9 cellular contexts compared by ENCODE assay signal in the genomic region with DNA sequence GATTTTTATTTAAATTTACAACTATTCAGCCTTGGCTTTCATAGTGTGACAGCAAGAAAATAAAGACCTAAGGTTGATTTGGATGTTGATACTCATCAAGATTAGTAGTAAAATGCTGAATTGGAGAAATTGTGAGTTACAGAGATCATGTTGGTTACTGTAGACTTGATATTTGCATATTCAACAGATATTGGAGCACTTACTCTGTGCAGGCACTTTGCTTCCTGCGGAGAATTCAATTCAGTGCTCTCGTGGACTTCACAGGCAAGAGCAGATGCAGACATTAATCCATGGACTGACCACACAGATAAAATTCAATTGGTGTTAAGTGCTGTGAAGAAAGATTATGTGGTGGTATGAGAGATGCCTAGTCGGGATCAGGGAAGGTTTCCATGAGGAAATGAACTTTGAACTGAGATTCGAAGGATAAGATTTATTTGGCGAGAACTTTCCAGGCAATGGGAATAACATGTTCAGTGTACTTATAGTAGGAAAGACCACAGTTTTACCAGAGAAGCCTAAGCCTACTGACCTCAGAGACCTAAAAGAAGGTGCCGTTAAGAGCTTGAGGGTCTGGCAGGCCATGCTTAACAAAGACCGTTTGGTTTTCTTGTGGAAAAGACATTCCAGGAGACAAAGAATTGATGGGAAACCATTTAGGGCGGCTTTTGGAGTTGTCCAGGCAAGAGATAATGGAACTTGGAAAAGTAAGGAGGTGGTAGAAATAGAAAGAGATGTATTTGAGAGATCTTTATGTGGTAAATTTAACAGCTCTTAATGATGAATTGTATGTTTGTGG. TPM values are rescaled to one million over a fixed set of nuclear protein-coding genes. Genes with fewer than 3 reads are reported as not detected.
A peak's percentile ranks its signal among the peaks of the same experiment; 100 is the strongest.
DNase-seq lines count a peak whose midpoint lies in the region; ATAC-seq and TF ChIP-seq lines count a peak whose summit lies in the region.
"Had no signal": no experiment of that assay in that cellular context is flagged by ENCODE, and none has a peak within 500 bp of the region (broad histone marks: within the 10 kb centered on the region; RNA-seq: fewer than 3 reads in every experiment).

No MANE protein-coding gene starts in this region.

- ATAC-seq in activated T-helper 17 cell treated with anti-CD3 and anti-CD28 coated beads, Interleukin-2, amount 50 U/mL, for 72 hours (replicated peaks): no peak
- no peak for ATAC-seq in naive thymus-derived CD8-positive, alpha-beta T cell

- peak overlapping the region; percentile 17 for H3K27ac Mint-ChIP-seq in Calu3 (ENCODE audit: unreplicated experiment)
- peak overlapping the region; percentile 11 for H3K27ac Mint-ChIP-seq in activated T-helper 17 cell treated with anti-CD3 and anti-CD28 coated beads, Interleukin-2, amount 50 U/mL, for 72 hours
- peak overlapping the region in 7 of 10 donors; percentile 3 to 99 (median 47) for H3K27ac Mint-ChIP-seq in naive thymus-derived CD8-positive, alpha-beta T cell

- peak overlapping the region; percentile 4 for H3K4me3 Mint-ChIP-seq in Calu3 (ENCODE audit: low read depth, unreplicated experiment)
- H3K4me3 Mint-ChIP-seq in activated T-helper 17 cell treated with anti-CD3 and anti-CD28 coated beads, Interleukin-2, amount 50 U/mL, for 72 hours: peak overlapping the region; percentile 95
- H3K4me3 Mint-ChIP-seq in naive thymus-derived CD8-positive, alpha-beta T cell: peak overlapping the region; percentile 12 to 97 (median 34)

- no peaks in the 10 kb centered on the region for H3K27me3 Mint-ChIP-seq in Calu3 (ENCODE audit: unreplicated experiment)
- no peaks in the 10 kb centered on the region for H3K27me3 Mint-ChIP-seq in activated T-helper 17 cell treated with anti-CD3 and anti-CD28 coated beads, Interleukin-2, amount 50 U/mL, for 72 hours
- H3K27me3 Mint-ChIP-seq in naive thymus-derived CD8-positive, alpha-beta T cell: peaks cover 0 to 4% (median 0%) of the 10 kb centered on the region in 5 donors

- H3K27ac ChIP-seq in HUES6 (ENCODE audit: low read depth, low read length): peak overlapping the region; percentile 52

- no peaks in the 10 kb centered on the region for H3K9me3 ChIP-seq in HUES6 (ENCODE audit: control insufficient read depth, insufficient read depth, low read depth, low read length)

- no TSS peak for BruUV-seq in Calu3 (replicated peaks; lab: Mats Ljungman, UMichigan)

- TF ChIP-seq CTCF in Calu3 (IDR thresholded peaks at IDR 0.05; ENCODE audit: unreplicated experiment): no peak
- no peak for TF ChIP-seq CTCF in GM13977 (IDR thresholded peaks at IDR 0.05; ENCODE audit: extremely low read depth, insufficient read depth, missing control alignments)

- peaks cover 20% of the 10 kb centered on the region for H3K4me1 ChIP-seq in HUES6 (ENCODE audit: control insufficient read depth, insufficient read depth, low read length)

- H3K4me1 Mint-ChIP-seq in Calu3 (ENCODE audit: low read depth, unreplicated experiment): peaks cover 55% of the 10 kb centered on the region
- H3K4me1 Mint-ChIP-seq in activated T-helper 17 cell treated with anti-CD3 and anti-CD28 coated beads, Interleukin-2, amount 50 U/mL, for 72 hours: peaks cover 50% of the 10 kb centered on the region
- peaks cover 37 to 88% (median 74%) of the 10 kb centered on the region in 4 donors for H3K4me1 Mint-ChIP-seq in naive thymus-derived CD8-positive, alpha-beta T cell

- in situ Hi-C loops in GM13977 (cut with MboI; ENCODE audit: low pct_unique_long_range_greater_than_20kb, low sequenced_read_pairs, unreplicated experiment): no loop called here

- H3K9me3 Mint-ChIP-seq in Calu3 (ENCODE audit: low read depth, unreplicated experiment): no peaks in the 10 kb centered on the region
- H3K9me3 Mint-ChIP-seq in activated T-helper 17 cell treated with anti-CD3 and anti-CD28 coated beads, Interleukin-2, amount 50 U/mL, for 72 hours: no peaks in the 10 kb centered on the region
- no peaks in the 10 kb centered on the region for H3K9me3 Mint-ChIP-seq in naive thymus-derived CD8-positive, alpha-beta T cell

- CTCF ChIA-PET in Calu3 (lab: Charles Lee): no interaction called here

- POLR2A ChIA-PET in naive thymus-derived CD8-positive, alpha-beta T cell (lab: Charles Lee): no interaction called here

- H3K4me3 ChIP-seq in HUES6 (ENCODE audit: low read depth, low read length): peak overlapping the region; percentile 22; the same call in 1 of the 2 replicates

- H3K36me3 Mint-ChIP-seq in Calu3 (ENCODE audit: insufficient read depth, unreplicated experiment): peaks cover 50% of the 10 kb centered on the region
- peaks cover 97% of the 10 kb centered on the region for H3K36me3 Mint-ChIP-seq in activated T-helper 17 cell treated with anti-CD3 and anti-CD28 coated beads, Interleukin-2, amount 50 U/mL, for 72 hours (ENCODE audit: low read depth)
- peaks cover 0 to 44% (median 11%) of the 10 kb centered on the region in 3 donors for H3K36me3 Mint-ChIP-seq in naive thymus-derived CD8-positive, alpha-beta T cell

- H3K36me3 ChIP-seq in HUES6 (ENCODE audit: control insufficient read depth, insufficient read depth, low read length): peaks cover 20% of the 10 kb centered on the region

- no peak overlapping the region for H3K9ac ChIP-seq in HUES6 (ENCODE audit: low read length)

- DNase-seq in Calu3: no peak
- DNase-seq in naive thymus-derived CD8-positive, alpha-beta T cell: no peak
- no peak for DNase-seq in GM13977 (ENCODE audit: low spot score)
- DNase-seq in NCI-H1436 (lab: John Stamatoyannopoulos, UW): no peak
- no peak for DNase-seq in activated CD4-positive, alpha-beta T cell treated with anti-CD3 and anti-CD28 coated beads for 48 hours
- no peak for DNase-seq in GM19240 (ENCODE audit: insufficient read length, low spot score)
- DNase-seq: NCI-H1930 had no signal

- H3K27me3 ChIP-seq in HUES6 (ENCODE audit: control insufficient read depth, insufficient read depth, low read length): no peaks in the 10 kb centered on the region

- intact Hi-C loops in Calu3 (cut with micrococcal nuclease; ENCODE audit: unreplicated experiment): loop anchor here (10.0 kb wide), 1 partner anchor 257 kb away; no protein-coding TSS in a partner anchor

RNA-seq across cellular contexts. Expression of a gene that starts 4.3 kb away (rescaled TPM):
- 200 and 210 TPM in 2 replicates for total RNA-seq in Calu3 (2022)
- 100 to 1,000 TPM; 111 to 144 TPM for total RNA-seq in activated T-helper 17 cell treated with anti-CD3 and anti-CD28 coated beads, Interleukin-2, amount 50 U/mL, for 72 hours
- 10 to 100 TPM; 61.4 to 68.5 TPM for total RNA-seq in naive thymus-derived CD8-positive, alpha-beta T cell
- polyA plus RNA-seq in naive thymus-derived CD8-positive, alpha-beta T cell: 100 to 1,000 TPM; 142 to 267 (median 173) TPM

Comparison
In these comparisons a context has a peak if more than half of its experiments do, and no peak if none do; other contexts are left out.
1. H3K4me3 Mint-ChIP-seq: peak in every context shown above with its lines; median percentile 95 in activated T-helper 17 cell treated with anti-CD3 and anti-CD28 coated beads, Interleukin-2, amount 50 U/mL, for 72 hours; 34 in naive thymus-derived CD8-positive, alpha-beta T cell; 4 in Calu3.